In the genomic region with DNA sequence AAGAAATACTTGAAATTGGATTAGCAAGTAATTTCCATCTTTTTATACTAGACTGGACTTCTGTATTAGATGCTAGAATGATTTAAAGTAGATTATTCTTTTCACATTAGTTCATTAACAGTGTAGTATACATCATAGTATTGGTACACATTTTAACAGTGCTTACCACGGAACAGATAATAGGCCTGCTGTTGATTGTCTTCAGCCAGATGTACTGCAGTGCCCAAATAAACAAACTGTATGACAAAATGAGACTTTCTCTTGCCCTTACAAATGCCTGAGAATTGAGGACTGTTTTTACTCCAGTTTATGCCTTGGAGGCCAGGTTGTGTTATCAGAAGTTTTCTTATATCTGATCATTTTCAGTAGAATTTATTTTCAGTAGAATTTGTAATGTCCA, we compare ENCODE assay signal across 11 cellular contexts. TPM values are rescaled to one million over a fixed set of nuclear protein-coding genes. Genes with fewer than 3 reads are reported as not detected.
DNase-seq lines count a peak whose midpoint lies in the region; ATAC-seq and TF ChIP-seq lines count a peak whose summit lies in the region.
"Had no signal": no experiment of that assay in that cellular context is flagged by ENCODE, and none has a peak within 500 bp of the region (broad histone marks: within the 10 kb centered on the region; RNA-seq: fewer than 3 reads in every experiment).

No MANE protein-coding gene starts in this region.

- no peaks in the 10 kb centered on the region for H3K27me3 ChIP-seq in heart right ventricle
- H3K27me3 ChIP-seq in layer of hippocampus (ENCODE audit: control insufficient read depth, insufficient read depth, low read length), result no peaks in the 10 kb centered on the region
- H3K27me3 ChIP-seq in upper lobe of right lung, result no peaks in the 10 kb centered on the region

- no peak for TF ChIP-seq CTCF in heart right ventricle (IDR thresholded peaks at IDR 0.05)
- no peak for TF ChIP-seq CTCF in activated CD8-positive, alpha-beta T cell treated with anti-CD3 and anti-CD28 coated beads for 36 hours (IDR thresholded peaks at IDR 0.05)
- TF ChIP-seq CTCF in upper lobe of right lung (IDR thresholded peaks at IDR 0.05), result no peak
- no peak for TF ChIP-seq CTCF in type B pancreatic cell (conservative IDR thresholded peaks at IDR 0.05)

- H3K9me3 ChIP-seq in heart right ventricle, result no peaks in the 10 kb centered on the region
- H3K9me3 ChIP-seq in upper lobe of right lung, result no peaks in the 10 kb centered on the region

- peak overlapping the region in 6 of 10 donors; percentile 0 to 89 (median 20) for H3K27ac ChIP-seq in heart right ventricle
- H3K27ac ChIP-seq in layer of hippocampus (ENCODE audit: low read depth, low read length), result peak overlapping the region; percentile 79
- H3K27ac ChIP-seq in upper lobe of right lung, result peak overlapping the region; percentile 68

- H3K4me3 Mint-ChIP-seq in activated CD8-positive, alpha-beta T cell treated with anti-CD3 and anti-CD28 coated beads for 36 hours, result peak overlapping the region; percentile 75
- H3K4me3 Mint-ChIP-seq in type B pancreatic cell, result no peak overlapping the region

- peaks cover 26% of the 10 kb centered on the region for H3K4me1 Mint-ChIP-seq in activated CD8-positive, alpha-beta T cell treated with anti-CD3 and anti-CD28 coated beads for 36 hours (ENCODE audit: low read depth)
- H3K4me1 Mint-ChIP-seq in type B pancreatic cell (ENCODE audit: unreplicated experiment), result peaks cover 5% of the 10 kb centered on the region

- DNase-seq in heart right ventricle, result no peak
- no peak for DNase-seq in Right ventricle myocardium inferior (ENCODE audit: missing footprints)
- DNase-seq in activated CD8-positive, alpha-beta T cell treated with anti-CD3 and anti-CD28 coated beads for 36 hours, result no peak
- DNase-seq in upper lobe of right lung, result no peak
- no peak for DNase-seq in type B pancreatic cell (ENCODE audit: extremely low spot score, unreplicated experiment)
- DNase-seq in GM19238 (ENCODE audit: insufficient read length, low spot score), result no peak
- no peak for DNase-seq in stimulated activated CD4-positive, alpha-beta T cell treated with anti-CD3 and anti-CD28 coated beads, Interleukin-4, amount 100 ng/mL, for 1 hour
- DNase-seq: activated effector memory CD4-positive, alpha-beta T cell treated with anti-CD3 and anti-CD28 coated beads, Interleukin-2, amount 50 U/mL, for 16 hours; NCI-H446 treated with DMSO at 0.1 percent for 48 hours had no signal

- ATAC-seq in heart right ventricle, result no peak
- ATAC-seq in Right ventricle myocardium inferior, result no peak
- no peak for ATAC-seq in activated CD8-positive, alpha-beta T cell treated with anti-CD3 and anti-CD28 coated beads for 36 hours
- ATAC-seq in upper lobe of right lung, result peak; percentile 15

- peak overlapping the region; percentile 92 for H3K27ac Mint-ChIP-seq in activated CD8-positive, alpha-beta T cell treated with anti-CD3 and anti-CD28 coated beads for 36 hours
- H3K27ac Mint-ChIP-seq in type B pancreatic cell, result no peak overlapping the region

- POLR2A ChIA-PET in activated CD8-positive, alpha-beta T cell treated with anti-CD3 and anti-CD28 coated beads for 36 hours (lab: Charles Lee), result interaction anchor here (0.7 to 5.5 kb wide), 3 partner anchors 12 to 173 kb away, joined by 3 to 114 read pairs (median 4); partner anchors contain the start of gene EVI2B

- peak overlapping the region in 7 of 10 donors; percentile 4 to 57 (median 26) for H3K4me3 ChIP-seq in heart right ventricle
- H3K4me3 ChIP-seq in upper lobe of right lung, result peak overlapping the region; percentile 45

- H3K36me3 ChIP-seq in heart right ventricle (peaks cover 0 to 14% (median under 1%) of the 10 kb centered on the region in 9 donors), upper lobe of right lung (peaks cover 2% of the 10 kb centered on the region)

- CTCF ChIA-PET in activated CD8-positive, alpha-beta T cell treated with anti-CD3 and anti-CD28 coated beads for 36 hours (lab: Charles Lee), result interaction anchor here (2.2 kb wide), 1 partner anchor 10 kb away, joined by 9 read pairs; no protein-coding TSS in a partner anchor

- H3K9me3 Mint-ChIP-seq in activated CD8-positive, alpha-beta T cell treated with anti-CD3 and anti-CD28 coated beads for 36 hours, result no peaks in the 10 kb centered on the region
- no peaks in the 10 kb centered on the region for H3K9me3 Mint-ChIP-seq in type B pancreatic cell

- intact Hi-C loops in heart right ventricle (cut with DNase I), result loop anchor here in 1 of 10 donors (10.0 kb wide), 1 partner anchor 76 kb away; no protein-coding TSS in a partner anchor
- intact Hi-C loops in Right ventricle myocardium inferior (cut with DNase I), result no loop called here
- intact Hi-C loops in activated CD8-positive, alpha-beta T cell treated with anti-CD3 and anti-CD28 coated beads for 36 hours (cut with micrococcal nuclease), result loop anchor here (1.0 kb wide), 1 partner anchor 9 kb away; no protein-coding TSS in a partner anchor
- intact Hi-C loops in upper lobe of right lung (cut with DNase I), result no loop called here

- no peaks in the 10 kb centered on the region for H3K27me3 Mint-ChIP-seq in activated CD8-positive, alpha-beta T cell treated with anti-CD3 and anti-CD28 coated beads for 36 hours
- H3K27me3 Mint-ChIP-seq in type B pancreatic cell, result no peaks in the 10 kb centered on the region

- peaks cover 26% of the 10 kb centered on the region for H3K36me3 Mint-ChIP-seq in activated CD8-positive, alpha-beta T cell treated with anti-CD3 and anti-CD28 coated beads for 36 hours (ENCODE audit: low read depth)
- H3K36me3 Mint-ChIP-seq in type B pancreatic cell, result peaks cover 7% of the 10 kb centered on the region

- H3K4me1 ChIP-seq in heart right ventricle (peaks cover 0 to 37% (median 7%) of the 10 kb centered on the region in 9 donors), upper lobe of right lung (peaks cover 8% of the 10 kb centered on the region)

- WGBS in heart right ventricle, 2 donors, result 40 to 45% methylated on average over 1 of the region's 1 CpG

RNA-seq across cellular contexts. Expression of gene EVI2A, which starts 0.6 kb away (rescaled TPM):
- total RNA-seq in heart right ventricle (1 to 10 TPM in 7 of 10 donors, under 1 TPM in 3; 0.50 to 9.0 (median 1.3) TPM), Right ventricle myocardium inferior (3.0 TPM), upper lobe of right lung (38.2 TPM), type B pancreatic cell (ENCODE audit: low replicate concordance) (not detected in 2 replicates)
- 1 to 10 TPM; 2.0 to 2.3 TPM for polyA plus RNA-seq in heart right ventricle
- 10 to 100 TPM; 31.7 to 37.0 TPM for total RNA-seq in activated CD8-positive, alpha-beta T cell treated with anti-CD3 and anti-CD28 coated beads for 36 hours
- total RNA-seq: kidney epithelial cell had no signal

RNA-seq across cellular contexts. Expression of gene EVI2B, which starts 6.9 kb away (rescaled TPM):
- total RNA-seq in heart right ventricle (10 to 100 TPM in 1 of 10 donors, 1 to 10 TPM in 8, under 1 TPM in 1; 0.77 to 14.2 (median 1.5) TPM), Right ventricle myocardium inferior (2.9 TPM), upper lobe of right lung (87.9 TPM), type B pancreatic cell (ENCODE audit: low replicate concordance) (not detected in 2 replicates)
- polyA plus RNA-seq in heart right ventricle, result 1 to 10 TPM; 1.8 to 2.2 TPM
- total RNA-seq in activated CD8-positive, alpha-beta T cell treated with anti-CD3 and anti-CD28 coated beads for 36 hours, result 10 to 100 TPM; 15.0 to 16.4 TPM
- total RNA-seq: kidney epithelial cell had no signal

RNA-seq across cellular contexts. Expression of gene OMG, which starts 23.8 kb away (rescaled TPM):
- total RNA-seq in heart right ventricle (under 1 TPM in 3 of 10 donors, not detected in 7; 0.36 to 0.77 (median 0.75) TPM), Right ventricle myocardium inferior (not detected), upper lobe of right lung (10.3 TPM), type B pancreatic cell (ENCODE audit: low replicate concordance) (not detected in 2 replicates)
- under 1 TPM; 0.07 to 0.22 TPM for polyA plus RNA-seq in heart right ventricle
- under 1 TPM; 0.11 to 0.18 TPM for total RNA-seq in activated CD8-positive, alpha-beta T cell treated with anti-CD3 and anti-CD28 coated beads for 36 hours
- total RNA-seq: kidney epithelial cell had no signal

Comparison
In these comparisons a context has a peak if more than half of its experiments do, and no peak if none do; other contexts are left out.
1. H3K27ac ChIP-seq: peak in every context shown above with its lines; median percentile 79 in layer of hippocampus; 68 in upper lobe of right lung; 20 in heart right ventricle.